ENCODE assay signal across 16 cellular contexts in the genomic region with DNA sequence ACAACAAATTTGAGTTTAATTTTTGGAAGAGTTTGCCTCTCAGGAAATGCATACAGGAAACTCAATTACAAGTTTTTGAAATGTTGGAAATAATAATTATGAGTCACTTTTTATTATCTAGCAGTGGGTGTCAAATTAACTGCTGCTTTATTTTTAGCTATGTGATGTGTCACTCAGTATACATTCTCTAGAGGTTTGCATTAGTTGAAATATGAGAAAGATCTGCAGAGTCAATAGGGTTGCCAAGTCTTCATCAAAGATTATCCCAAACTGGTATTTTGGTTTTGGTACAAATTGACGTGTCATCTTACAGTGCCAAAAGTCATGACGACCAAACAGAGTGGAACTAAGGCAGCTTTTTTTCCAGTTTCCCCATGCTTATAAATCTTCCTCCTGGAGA. TPM values are rescaled to one million over a fixed set of nuclear protein-coding genes. Genes with fewer than 3 reads are reported as not detected.
DNase-seq lines count a peak whose midpoint lies in the region; ATAC-seq, FAIRE-seq and TF ChIP-seq lines count a peak whose summit lies in the region.
"Had no signal": no experiment of that assay in that cellular context is flagged by ENCODE, and none has a peak within 500 bp of the region (broad histone marks: within the 10 kb centered on the region; RNA-seq: fewer than 3 reads in every experiment).

No MANE protein-coding gene starts in this region.

- no peaks in the 10 kb centered on the region for H3K36me3 Mint-ChIP-seq in progenitor cell of endocrine pancreas (ENCODE audit: insufficient read depth)

- no peaks in the 10 kb centered on the region for H3K9me2 ChIP-seq in MM.1S (replicated peaks; ENCODE audit: insufficient read depth, low read length)

- DNase-seq in SHP77 treated with DMSO at 0.1 percent for 48 hours (lab: John Stamatoyannopoulos, UW) (peak; percentile 8), SHP77 (lab: John Stamatoyannopoulos, UW) (no peak), MM.1S (no peak), endothelial cell of umbilical vein (ENCODE audit: low read depth, low spot score) (peak; percentile 24), smooth muscle cell (lab: John Stamatoyannopoulos, UW; ENCODE audit: unreplicated experiment) (no peak), progenitor cell of endocrine pancreas (ENCODE audit: low spot score, unreplicated experiment) (no peak), lower leg skin (ENCODE audit: low spot score in 2 of 2) (no peak)
- DNase-seq: activated CD4-positive, alpha-beta T cell treated with anti-CD3 and anti-CD28 coated beads for 4 hours; activated T-cell treated with anti-CD3 and anti-CD28 coated beads, Interleukin-2, amount 50 U/mL, for 72 hours; amygdala; cortex of kidney; nephron progenitor cell had no signal

- no peak overlapping the region for H3K27ac Mint-ChIP-seq in progenitor cell of endocrine pancreas
- H3K27ac Mint-ChIP-seq: activated T-cell treated with anti-CD3 and anti-CD28 coated beads, Interleukin-2, amount 50 U/mL, for 72 hours; nephron progenitor cell; stimulated activated naive CD8-positive, alpha-beta T cell treated with anti-CD3 and anti-CD28 coated beads, Interleukin-15, Interleukin-2, amounts not matched to agents 100 ng/mL and 50 ng/mL, for 24 hours had no signal

- peaks cover 18% of the 10 kb centered on the region for H3K4me1 ChIP-seq in MM.1S (ENCODE audit: low read length)
- peaks cover 23% of the 10 kb centered on the region for H3K4me1 ChIP-seq in endothelial cell of umbilical vein (ENCODE audit: control insufficient read depth, extremely low read depth, insufficient read depth, low read length)
- peaks cover 10% of the 10 kb centered on the region for H3K4me1 ChIP-seq in smooth muscle cell (ENCODE audit: low read depth)

- H2AFZ ChIP-seq in MM.1S (ENCODE audit: low read length) (no peak overlapping the region), endothelial cell of umbilical vein (ENCODE audit: low read depth, low read length) (no peak overlapping the region), smooth muscle cell (ENCODE audit: low read depth) (no peak overlapping the region)

- dilution Hi-C loops in endothelial cell of umbilical vein (cut with MboI; ENCODE audit: extremely low pct_ligation_motif_present, low sequenced_read_pairs): no loop called here

- H3K4me1 Mint-ChIP-seq in progenitor cell of endocrine pancreas (ENCODE audit: low read depth): peaks cover 1% of the 10 kb centered on the region

- H3K79me2 ChIP-seq in MM.1S (ENCODE audit: low read length) (no peaks in the 10 kb centered on the region), endothelial cell of umbilical vein (ENCODE audit: control insufficient read depth, insufficient read depth, low read length) (no peaks in the 10 kb centered on the region), smooth muscle cell (ENCODE audit: low read depth) (no peaks in the 10 kb centered on the region)

- no peak overlapping the region for H3K27ac ChIP-seq in MM.1S (ENCODE audit: low read length)
- H3K27ac ChIP-seq in endothelial cell of umbilical vein (ENCODE audit: insufficient read depth, low read depth, low read length): no peak overlapping the region
- no peak overlapping the region for H3K27ac ChIP-seq in smooth muscle cell (ENCODE audit: low read depth)
- H3K27ac ChIP-seq: 22Rv1, esophagus muscularis mucosa had no signal

- intact Hi-C loops in endothelial cell of umbilical vein (cut with micrococcal nuclease): no loop called here
- intact Hi-C loops in lower leg skin (cut with DNase I; ENCODE audit: low total_unique reads): no loop called here

- no peak overlapping the region for H3K4me3 ChIP-seq in MM.1S (ENCODE audit: low read length)
- H3K4me3 ChIP-seq in endothelial cell of umbilical vein (replicated peaks in 1 of 3; ENCODE audit: insufficient read depth in 1 of 3, low read depth in 1 of 3, low read length in 3 of 3): no peak overlapping the region
- H3K4me3 ChIP-seq in smooth muscle cell: no peak overlapping the region
- H3K4me3 ChIP-seq in lower leg skin (ENCODE audit: low read depth, poor library complexity, severe bottlenecking): no peak overlapping the region
- H3K4me3 ChIP-seq: esophagus muscularis mucosa had no signal

- no peak overlapping the region for H3K9ac ChIP-seq in MM.1S (ENCODE audit: low read length)
- no peak overlapping the region for H3K9ac ChIP-seq in endothelial cell of umbilical vein (replicated peaks; ENCODE audit: extremely low read depth, insufficient read depth, low read length)
- no peak overlapping the region for H3K9ac ChIP-seq in smooth muscle cell (ENCODE audit: low read depth)

- POLR2A ChIA-PET in endothelial cell of umbilical vein (lab: Charles Lee): no interaction called here

- no peak overlapping the region for H3K4me3 Mint-ChIP-seq in progenitor cell of endocrine pancreas (ENCODE audit: low read depth)
- H3K4me3 Mint-ChIP-seq: activated T-cell treated with anti-CD3 and anti-CD28 coated beads, Interleukin-2, amount 50 U/mL, for 72 hours; nephron progenitor cell; stimulated activated naive CD8-positive, alpha-beta T cell treated with anti-CD3 and anti-CD28 coated beads, Interleukin-15, Interleukin-2, amounts not matched to agents 100 ng/mL and 50 ng/mL, for 24 hours had no signal

- no peaks in the 10 kb centered on the region for H3K9me3 Mint-ChIP-seq in progenitor cell of endocrine pancreas (ENCODE audit: low read depth)
- H3K9me3 Mint-ChIP-seq: activated T-cell treated with anti-CD3 and anti-CD28 coated beads, Interleukin-2, amount 50 U/mL, for 72 hours; nephron progenitor cell; stimulated activated naive CD8-positive, alpha-beta T cell treated with anti-CD3 and anti-CD28 coated beads, Interleukin-15, Interleukin-2, amounts not matched to agents 100 ng/mL and 50 ng/mL, for 24 hours had no signal

- CTCF ChIA-PET in endothelial cell of umbilical vein (lab: Charles Lee): interaction anchor here (1.2 to 1.4 kb wide), 3 partner anchors 13 to 54 kb away, joined by 3 to 5 read pairs (median 5); no protein-coding TSS in a partner anchor

- no peaks in the 10 kb centered on the region for H3K36me3 ChIP-seq in MM.1S (replicated peaks; ENCODE audit: insufficient read depth, low read length)
- H3K36me3 ChIP-seq in endothelial cell of umbilical vein (ENCODE audit: control insufficient read depth in 2 of 2, extremely low read depth in 1 of 2, insufficient read depth in 2 of 2, low read length in 2 of 2): no peaks in the 10 kb centered on the region
- H3K36me3 ChIP-seq in smooth muscle cell (ENCODE audit: low read depth): no peaks in the 10 kb centered on the region
- H3K36me3 ChIP-seq: esophagus muscularis mucosa had no signal

- H4K20me1 ChIP-seq in MM.1S (ENCODE audit: insufficient read depth, low read length) (no peaks in the 10 kb centered on the region), endothelial cell of umbilical vein (replicated peaks; ENCODE audit: control insufficient read depth, extremely low read depth, insufficient read depth, low read length) (no peaks in the 10 kb centered on the region), smooth muscle cell (ENCODE audit: low read depth) (no peaks in the 10 kb centered on the region)

- no TSS peak for BruUV-seq in endothelial cell of umbilical vein (replicated peaks; lab: Mats Ljungman, UMichigan)

- TF ChIP-seq POLR2A in endothelial cell of umbilical vein (IDR thresholded peaks at IDR 0.05; ENCODE audit: low read depth, low read length) (no peak), lower leg skin (IDR thresholded peaks at IDR 0.05) (no peak)

- H3K9me3 ChIP-seq in MM.1S (replicated peaks; ENCODE audit: insufficient read depth, low read length): no peaks in the 10 kb centered on the region
- no peaks in the 10 kb centered on the region for H3K9me3 ChIP-seq in endothelial cell of umbilical vein (replicated peaks; ENCODE audit: control insufficient read depth, insufficient read depth, low read length)
- no peaks in the 10 kb centered on the region for H3K9me3 ChIP-seq in smooth muscle cell (replicated peaks; ENCODE audit: low read depth)
- H3K9me3 ChIP-seq: esophagus muscularis mucosa had no signal

- WGBS in smooth muscle cell (ENCODE audit: low lambda C conversion rate): 79% methylated on average over 2 of the region's 2 CpGs
- 23 to 27% methylated on average over 2 of the region's 2 CpGs for WGBS in lower leg skin, 2 donors

- H3K27me3 ChIP-seq in MM.1S (replicated peaks; ENCODE audit: insufficient read depth, low read length) (no peaks in the 10 kb centered on the region), endothelial cell of umbilical vein (ENCODE audit: control insufficient read depth in 2 of 2, insufficient read depth in 2 of 2, low read length in 2 of 2) (peaks cover 6 to 8% of the 10 kb centered on the region in 2 experiments), smooth muscle cell (ENCODE audit: low read depth) (peaks cover 6% of the 10 kb centered on the region)
- H3K27me3 ChIP-seq: esophagus muscularis mucosa had no signal

- ATAC-seq in GM21528 (IDR thresholded peaks at IDR 0.05; ENCODE audit: low FRiP score, unreplicated experiment): no peak
- ATAC-seq: activated T-cell treated with anti-CD3 and anti-CD28 coated beads, Interleukin-2, amount 50 U/mL, for 72 hours had no signal

- TF ChIP-seq CTCF in MM.1S (IDR thresholded peaks at IDR 0.05; ENCODE audit: low read length) (no peak), endothelial cell of umbilical vein (IDR thresholded peaks at IDR 0.05; ENCODE audit: extremely low read depth in 1 of 2, insufficient read depth in 1 of 2, low read depth in 1 of 2, low read length in 2 of 2) (no peak), smooth muscle cell (IDR thresholded peaks at IDR 0.05; ENCODE audit: borderline replicate concordance, insufficient read depth, poor library complexity, severe bottlenecking) (no peak), progenitor cell of endocrine pancreas (IDR thresholded peaks at IDR 0.05; ENCODE audit: unreplicated experiment) (no peak), lower leg skin (IDR thresholded peaks at IDR 0.05) (no peak)

- no peaks in the 10 kb centered on the region for H3K9me1 ChIP-seq in endothelial cell of umbilical vein (replicated peaks; ENCODE audit: control insufficient read depth, extremely low read depth, insufficient read depth, low read length)

- H3F3A ChIP-seq in MM.1S (ENCODE audit: insufficient read depth, low read length) (peaks cover 12% of the 10 kb centered on the region), smooth muscle cell (ENCODE audit: low read depth) (no peaks in the 10 kb centered on the region)

- H3K4me2 ChIP-seq in MM.1S (ENCODE audit: low read depth, low read length) (0 out of 2 replicates have a peak overlapping the region, but pooled peaks have one; percentile 9), endothelial cell of umbilical vein (ENCODE audit: insufficient read depth, low read length) (peak overlapping the region; percentile 38), smooth muscle cell (peak overlapping the region; percentile 55)

- peaks cover 9% of the 10 kb centered on the region for H3K27me3 Mint-ChIP-seq in progenitor cell of endocrine pancreas

- FAIRE-seq in endothelial cell of umbilical vein (lab: Jason Lieb, UNC): peak; percentile 89

RNA-seq across cellular contexts. Expression of gene DIPK1A, which starts 54.3 kb away (rescaled TPM):
- total RNA-seq in endothelial cell of umbilical vein (0.62 and 0.93 TPM in 2 replicates), smooth muscle cell (8.3 and 8.4 TPM in 2 replicates), progenitor cell of endocrine pancreas (6.9 and 7.5 TPM in 2 replicates), lower leg skin (1 to 10 TPM; 3.8 to 7.6 (median 6.7) TPM)
- polyA plus RNA-seq in endothelial cell of umbilical vein (0.22 and 0.25 TPM in 2 replicates), smooth muscle cell (7.3 and 8.4 TPM in 2 replicates)
- 0.44 and 0.45 TPM in 2 replicates for polyA plus RNA-seq in endothelial cell of umbilical vein (2011; cell fraction: cytosol; rRNA removed)
- 0.21 and 0.28 TPM in 2 replicates for polyA plus RNA-seq in endothelial cell of umbilical vein (2011; cell fraction: nucleus; rRNA removed)
- 0.80 and 1.2 TPM in 2 replicates for polyA plus RNA-seq in endothelial cell of umbilical vein (2012)
- 0.24 and 0.30 TPM in 2 replicates for polyA minus RNA-seq in endothelial cell of umbilical vein
- polyA minus RNA-seq in endothelial cell of umbilical vein (2011; cell fraction: cytosol; rRNA and poly(A)+ RNA removed): 0.41 TPM
- 0.29 and 0.43 TPM in 2 replicates for polyA minus RNA-seq in endothelial cell of umbilical vein (2011; cell fraction: nucleus; rRNA and poly(A)+ RNA removed)

Comparison
In these comparisons a context has a peak if more than half of its experiments do, and no peak if none do; other contexts are left out.
1. DNase-seq: peak in SHP77 treated with DMSO at 0.1 percent for 48 hours (single experiment) and endothelial cell of umbilical vein (single experiment); none in SHP77 (0 of 2), MM.1S (single experiment), smooth muscle cell (single experiment), progenitor cell of endocrine pancreas (single experiment) and lower leg skin (0 of 2).
2. Peak in every context shown above with its lines, with median percentiles within 50 percentile points of each other: H3K4me2 ChIP-seq.